Comparison of ENCODE assay signal across 8 cellular contexts in the genomic region with DNA sequence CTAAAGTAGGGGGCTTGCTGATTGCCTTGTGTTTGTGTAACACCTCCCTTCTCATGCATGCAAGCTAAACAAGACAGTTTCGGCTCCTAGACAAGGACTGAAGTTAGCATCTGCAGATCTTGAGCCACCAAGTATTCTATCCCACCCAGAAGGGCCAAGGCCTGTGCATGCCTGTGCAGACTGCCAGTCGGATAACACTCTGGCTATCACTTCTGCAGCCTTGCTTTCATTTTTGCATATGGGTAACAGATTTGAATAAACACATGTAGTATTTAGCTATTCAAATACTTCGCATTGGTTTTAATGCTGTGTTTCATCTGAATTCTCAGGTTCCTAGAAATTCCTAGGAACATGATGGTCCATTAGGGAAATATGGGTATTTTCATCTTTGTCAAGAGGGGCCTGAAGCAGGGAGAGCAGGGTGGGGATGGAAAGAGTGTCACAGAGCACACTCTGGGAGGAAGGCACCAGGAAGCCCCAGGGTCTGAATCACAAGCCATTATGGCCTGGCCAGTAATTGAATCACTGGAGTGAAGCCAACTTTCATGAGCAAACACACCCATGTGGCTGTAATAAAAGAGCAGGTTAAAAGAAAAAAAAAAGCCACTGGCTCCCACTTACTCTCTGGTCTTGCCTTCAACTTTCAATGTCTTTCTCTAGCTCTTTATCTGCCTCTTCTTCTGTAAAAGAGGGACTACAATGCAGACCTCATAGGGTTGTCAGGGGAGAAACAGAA. TPM values are rescaled to one million over a fixed set of nuclear protein-coding genes. Genes with fewer than 3 reads are reported as not detected.
DNase-seq lines count a peak whose midpoint lies in the region; ATAC-seq and TF ChIP-seq lines count a peak whose summit lies in the region.

No MANE protein-coding gene starts in this region.

- H3K27me3 Mint-ChIP-seq in activated CD8-positive, alpha-beta T cell treated with anti-CD3 and anti-CD28 coated beads, Interleukin-2, amount 10 ng/mL, durations not matched to agents 7 days and 5 days (ENCODE audit: low read depth): peaks cover 2% of the 10 kb centered on the region

- H3K9ac ChIP-seq in IMR-90 (ENCODE audit: low read depth, low read length): no peak overlapping the region

- WGBS in IMR-90 (ENCODE audit: extremely low coverage in 2 of 2, insufficient read length in 1 of 2), 2 experiments: no CpG with 5 or more reads among the region's 3 CpGs

- BruUV-seq in IMR-90 (replicated peaks; lab: Mats Ljungman, UMichigan): no TSS peak

- DNase-seq in IMR-90 (peak; percentile 91), RKO (ENCODE audit: low spot score) (peak; percentile 86), fibroblast of villous mesenchyme (ENCODE audit: low read depth) (peak; percentile 75), pons (ENCODE audit: low spot score) (no peak)
- DNase-seq in activated CD8-positive, alpha-beta T cell treated with anti-CD3 and anti-CD28 coated beads, Interleukin-2, amount 10 ng/mL, durations not matched to agents 7 days and 5 days: no peak
- no peak for DNase-seq in stimulated activated CD4-positive, alpha-beta T cell treated with anti-CD3 and anti-CD28 coated beads, Interleukin-4, amount 100 ng/mL, for 4 hours

- no peak for TF ChIP-seq POLR2A in IMR-90 (IDR thresholded peaks at IDR 0.05; ENCODE audit: low read depth, low read length)

- no peaks in the 10 kb centered on the region for H3K9me3 ChIP-seq in IMR-90 (ENCODE audit: control insufficient read depth, insufficient read depth, low read length)

- POLR2A ChIA-PET in IMR-90 (lab: Charles Lee; ENCODE audit: unreplicated experiment): no interaction called here
- POLR2A ChIA-PET in activated CD8-positive, alpha-beta T cell treated with anti-CD3 and anti-CD28 coated beads, Interleukin-2, amount 10 ng/mL, durations not matched to agents 7 days and 5 days (lab: Charles Lee): no interaction called here

- no peak overlapping the region for H4K5ac ChIP-seq in IMR-90 (ENCODE audit: low read depth, low read length)

- CTCF ChIA-PET in IMR-90 (lab: Yijun Ruan, JAX): interaction anchor here (0.7 to 2.6 kb wide), 2 partner anchors 47 to 52 kb away, joined by 3 to 7 read pairs; no protein-coding TSS in a partner anchor
- CTCF ChIA-PET in activated CD8-positive, alpha-beta T cell treated with anti-CD3 and anti-CD28 coated beads, Interleukin-2, amount 10 ng/mL, durations not matched to agents 7 days and 5 days (lab: Charles Lee): interaction anchor here (1.1 kb wide), 1 partner anchor 16 kb away, joined by 3 read pairs; no protein-coding TSS in a partner anchor

- no peak overlapping the region for H2BK5ac ChIP-seq in IMR-90 (ENCODE audit: low read depth, low read length, poor library complexity, severe bottlenecking)

- peak overlapping the region; percentile 48 for H2BK120ac ChIP-seq in IMR-90 (ENCODE audit: low read depth, low read length)

- H3K36me3 Mint-ChIP-seq in activated CD8-positive, alpha-beta T cell treated with anti-CD3 and anti-CD28 coated beads, Interleukin-2, amount 10 ng/mL, durations not matched to agents 7 days and 5 days (ENCODE audit: low read depth): no peaks in the 10 kb centered on the region

- H3K14ac ChIP-seq in IMR-90 (replicated peaks; ENCODE audit: low read depth, low read length): no peak overlapping the region

- peak overlapping the region; percentile 45 for H3K4me3 ChIP-seq in ACC112 (ENCODE audit: low read depth, low read length)
- H3K4me3 ChIP-seq in IMR-90 (ENCODE audit: insufficient read depth, low read depth, low read length): no peak overlapping the region
- no peak overlapping the region for H3K4me3 ChIP-seq in fibroblast of villous mesenchyme (ENCODE audit: low read depth, low read length)

- H3K56ac ChIP-seq in IMR-90 (ENCODE audit: extremely low read depth, insufficient read depth, low read length): no peak overlapping the region

- peaks cover 41 to 86% of the 10 kb centered on the region in 2 experiments for H3K79me1 ChIP-seq in IMR-90 (ENCODE audit: low read depth in 1 of 2, low read length in 2 of 2)

- no peak overlapping the region for H2BK15ac ChIP-seq in IMR-90 (ENCODE audit: low read depth, low read length)

- H3K4me3 Mint-ChIP-seq in activated CD8-positive, alpha-beta T cell treated with anti-CD3 and anti-CD28 coated beads, Interleukin-2, amount 10 ng/mL, durations not matched to agents 7 days and 5 days: no peak overlapping the region

- dilution Hi-C loops in IMR-90 (cut with HindIII; ENCODE audit: low sequenced_read_pairs, unreplicated experiment): no loop called here

- intact Hi-C loops in IMR-90 (cut with micrococcal nuclease): no loop called here

- no peaks in the 10 kb centered on the region for H3K27me3 ChIP-seq in ACC112 (ENCODE audit: insufficient read depth, low read length)
- no peaks in the 10 kb centered on the region for H3K27me3 ChIP-seq in IMR-90 (ENCODE audit: control insufficient read depth, insufficient read depth, low read length)

- H3K4me1 Mint-ChIP-seq in activated CD8-positive, alpha-beta T cell treated with anti-CD3 and anti-CD28 coated beads, Interleukin-2, amount 10 ng/mL, durations not matched to agents 7 days and 5 days (ENCODE audit: low read depth): peaks cover 9% of the 10 kb centered on the region

- in situ Hi-C loops in IMR-90 (cut with MboI; ENCODE audit: low sequenced_read_pairs): no loop called here

- peaks cover 75% of the 10 kb centered on the region for H3K4me1 ChIP-seq in ACC112 (ENCODE audit: control insufficient read depth, insufficient read depth, low read length, unreplicated experiment)
- peaks cover 40% of the 10 kb centered on the region for H3K4me1 ChIP-seq in IMR-90 (ENCODE audit: control insufficient read depth, insufficient read depth, low read length)

- H4K20me1 ChIP-seq in IMR-90 (ENCODE audit: insufficient read depth, low read length): peaks cover 20% of the 10 kb centered on the region; the same call in 1 of the 2 replicates

- H3K27ac Mint-ChIP-seq in activated CD8-positive, alpha-beta T cell treated with anti-CD3 and anti-CD28 coated beads, Interleukin-2, amount 10 ng/mL, durations not matched to agents 7 days and 5 days: no peak overlapping the region

- TF ChIP-seq CTCF in IMR-90 (conservative IDR thresholded peaks at IDR 0.05; ENCODE audit: low read depth, low read length): no peak
- TF ChIP-seq CTCF in fibroblast of villous mesenchyme (IDR thresholded peaks at IDR 0.05; ENCODE audit: insufficient read depth, low read depth, low read length): no peak

- no peak overlapping the region for H3K4me2 ChIP-seq in IMR-90 (ENCODE audit: low read depth, low read length)

- peaks cover 49% of the 10 kb centered on the region for H3K79me2 ChIP-seq in ACC112 (ENCODE audit: control insufficient read depth, insufficient read depth, low read length, unreplicated experiment)

- H2BK20ac ChIP-seq in IMR-90 (ENCODE audit: low read depth, low read length): no peak overlapping the region

- H3K27ac ChIP-seq in ACC112 (ENCODE audit: low read depth, low read length) (peak overlapping the region; percentile 52), IMR-90 (ENCODE audit: insufficient read depth, low read length) (no peak overlapping the region)

- H2AFZ ChIP-seq in ACC112 (ENCODE audit: low read length, unreplicated experiment) (no peak overlapping the region), IMR-90 (replicated peaks; ENCODE audit: low read length, poor library complexity) (no peak overlapping the region)

- H2AK5ac ChIP-seq in IMR-90 (ENCODE audit: low read depth, low read length): peak overlapping the region; percentile 64

- H3K9me1 ChIP-seq in IMR-90 (ENCODE audit: insufficient read depth, low read length): peaks cover 37% of the 10 kb centered on the region

- peak overlapping the region; percentile 34; the same call in 1 of the 2 replicates for H3K23ac ChIP-seq in IMR-90 (ENCODE audit: low read depth, low read length)

- H4K91ac ChIP-seq in IMR-90 (ENCODE audit: insufficient read depth, low read depth, low read length): no peak overlapping the region

- no peak overlapping the region for H3K18ac ChIP-seq in IMR-90 (ENCODE audit: low read depth, low read length)

- H3K4ac ChIP-seq in IMR-90 (ENCODE audit: low read depth, low read length): peak overlapping the region; percentile 19; the same call in 1 of the 2 replicates

- TF ChIP-seq RAD21 in IMR-90 (IDR thresholded peaks at IDR 0.05; ENCODE audit: low read length): peak; percentile 16; the same call in 1 of the 2 replicates

- no peak overlapping the region for H4K8ac ChIP-seq in IMR-90 (ENCODE audit: low read depth in 2 of 2, low read length in 2 of 2)

- H3K36me3 ChIP-seq in ACC112 (ENCODE audit: insufficient read depth, low read length) (no peaks in the 10 kb centered on the region), IMR-90 (ENCODE audit: control insufficient read depth, insufficient read depth, low read length) (peaks cover 3% of the 10 kb centered on the region; the same call in 1 of the 2 replicates)

- ATAC-seq in IMR-90 (ENCODE audit: low read depth) (peak; percentile 57), GM21526 (IDR thresholded peaks at IDR 0.05; ENCODE audit: low FRiP score, unreplicated experiment) (no peak)
- ATAC-seq in activated CD8-positive, alpha-beta T cell treated with anti-CD3 and anti-CD28 coated beads, Interleukin-2, amount 10 ng/mL, durations not matched to agents 7 days and 5 days: no peak

- H2AK9ac ChIP-seq in IMR-90 (replicated peaks; ENCODE audit: low read depth, low read length, poor library complexity): peak overlapping the region; percentile 80

- no peaks in the 10 kb centered on the region for H3K9me3 Mint-ChIP-seq in activated CD8-positive, alpha-beta T cell treated with anti-CD3 and anti-CD28 coated beads, Interleukin-2, amount 10 ng/mL, durations not matched to agents 7 days and 5 days (ENCODE audit: insufficient read depth)

TF ChIP-seq in IMR-90, 13 proteins besides CTCF, POLR2A, EP300 and RAD21:
- TF ChIP-seq MAZ (IDR thresholded peaks at IDR 0.05; ENCODE audit: borderline replicate concordance, low read depth, low read length): no peak

RNA-seq across cellular contexts. Expression of a gene that starts 28.2 kb away (rescaled TPM):
- total RNA-seq in IMR-90 (2012; rRNA removed) (10.9 and 16.7 TPM in 2 replicates), fibroblast of villous mesenchyme (54.8 and 60.2 TPM in 2 replicates)
- polyA plus RNA-seq in IMR-90 (2012; rRNA removed): 114 and 129 TPM in 2 replicates
- 128 and 171 TPM in 2 replicates for polyA plus RNA-seq in IMR-90 (2012; cell fraction: cytosol; rRNA removed)
- 210 and 388 TPM in 2 replicates for polyA plus RNA-seq in IMR-90 (2012; cell fraction: nucleus; rRNA removed; ENCODE audit: low replicate concordance)
- 10 to 100 TPM; 17.9 to 21.7 TPM for total RNA-seq in activated CD8-positive, alpha-beta T cell treated with anti-CD3 and anti-CD28 coated beads, Interleukin-2, amount 10 ng/mL, durations not matched to agents 7 days and 5 days

Comparison
In these comparisons a context has a peak if more than half of its experiments do, and no peak if none do; other contexts are left out.
1. DNase-seq: peak in IMR-90 (single experiment), RKO (single experiment) and fibroblast of villous mesenchyme (single experiment); none in activated CD8-positive, alpha-beta T cell treated with anti-CD3 and anti-CD28 coated beads, Interleukin-2, amount 10 ng/mL, durations not matched to agents 7 days and 5 days (single experiment), pons (single experiment) and stimulated activated CD4-positive, alpha-beta T cell treated with anti-CD3 and anti-CD28 coated beads, Interleukin-4, amount 100 ng/mL, for 4 hours (0 of 2).